Comparison of ENCODE assay signal across 33 cellular contexts in genomic region chr14:47536341-47536740, GRCh38.
"Had no signal": no experiment of that assay in that cellular context is flagged by ENCODE, and none has a peak within 500 bp of the region (broad histone marks: within the 10 kb centered on the region; RNA-seq: fewer than 3 reads in every experiment).

No MANE protein-coding gene starts in this region.

- H3K27me3 Mint-ChIP-seq: activated CD4-positive, alpha-beta memory T cell treated with anti-CD3 and anti-CD28 coated beads for 36 hours; activated CD4-positive, alpha-beta T cell treated with anti-CD3 and anti-CD28 coated beads for 36 hours; activated CD4-positive, alpha-beta T cell treated with anti-CD3 and anti-CD28 coated beads, Interleukin-2, amount 10 ng/mL, durations not matched to agents 24 days and 14 days; activated CD8-positive, alpha-beta memory T cell treated with anti-CD3 and anti-CD28 coated beads, Interleukin-2, amount 10 ng/mL, durations not matched to agents 7 days and 5 days; activated naive CD4-positive, alpha-beta T cell treated with anti-CD3 and anti-CD28 coated beads, Interleukin-2, amount 10 ng/mL, durations not matched to agents 7 days and 5 days; activated naive CD8-positive, alpha-beta T cell treated with anti-CD3 and anti-CD28 coated beads, Interleukin-2, amount 10 ng/mL, durations not matched to agents 7 days and 5 days; brain; central memory CD8-positive, alpha-beta T cell; dendritic cell treated with granulocyte-macrophage colony-stimulating factor and Interleukin-4, amounts not matched to agents 40 ng/mL and 50 ng/mL, for 4 days; T-helper 17 cell had no signal

- H3K27me3 ChIP-seq: ascending aorta, breast epithelium, cardiac muscle cell, dorsolateral prefrontal cortex had no signal

- H3K27ac Mint-ChIP-seq: activated CD4-positive, alpha-beta memory T cell treated with anti-CD3 and anti-CD28 coated beads for 36 hours; activated CD4-positive, alpha-beta T cell treated with anti-CD3 and anti-CD28 coated beads for 36 hours; activated CD4-positive, alpha-beta T cell treated with anti-CD3 and anti-CD28 coated beads, Interleukin-2, amount 10 ng/mL, durations not matched to agents 24 days and 14 days; activated CD8-positive, alpha-beta memory T cell treated with anti-CD3 and anti-CD28 coated beads, Interleukin-2, amount 10 ng/mL, durations not matched to agents 7 days and 5 days; activated CD8-positive, alpha-beta T cell treated with anti-CD3 and anti-CD28 coated beads, Interleukin-2, amount 10 ng/mL, durations not matched to agents 7 days and 5 days; activated naive CD4-positive, alpha-beta T cell treated with anti-CD3 and anti-CD28 coated beads, Interleukin-2, amount 10 ng/mL, durations not matched to agents 7 days and 5 days; activated naive CD4-positive, alpha-beta T cell treated with anti-CD3 and anti-CD28 coated beads, Interleukin-2, amount 50 U/mL, for 72 hours; activated naive CD8-positive, alpha-beta T cell treated with anti-CD3 and anti-CD28 coated beads, Interleukin-2, amount 10 ng/mL, durations not matched to agents 7 days and 5 days; activated T-helper 1 cell treated with anti-CD3 and anti-CD28 coated beads, Interleukin-12 subunit alpha, Interleukin-12 subunit beta, Interleukin-2, Interleukin-4 antibody, amounts not matched to agents 30 ng/mL and 10 ng/mL and 1 ng/mL, durations not matched to agents 14 hours and 24 hours and 36 hours; activated T-helper 2 cell treated with anti-CD3 and anti-CD28 coated beads, Interferon-gamma antibody, Interleukin-2, Interleukin-4, amounts not matched to agents 10 μg/mL and 5 μg/mL and 100 μg/mL, durations not matched to agents 14 hours and 24 hours and 36 hours; dendritic cell treated with granulocyte-macrophage colony-stimulating factor and Interleukin-4, amounts not matched to agents 40 ng/mL and 50 ng/mL, for 4 days; endodermal cell; T-helper 17 cell; T-helper 2 cell treated with Interferon-gamma antibody and Interleukin-4, amounts not matched to agents 5 μg/mL and 100 μg/mL, for 36 hours had no signal

- ATAC-seq: activated CD4-positive, alpha-beta T cell treated with anti-CD3 and anti-CD28 coated beads for 36 hours; activated CD8-positive, alpha-beta memory T cell treated with anti-CD3 and anti-CD28 coated beads, Interleukin-2, amount 10 ng/mL, durations not matched to agents 7 days and 5 days; activated CD8-positive, alpha-beta T cell treated with anti-CD3 and anti-CD28 coated beads, Interleukin-2, amount 10 ng/mL, durations not matched to agents 7 days and 5 days; activated naive CD4-positive, alpha-beta T cell treated with anti-CD3 and anti-CD28 coated beads, Interleukin-2, amount 50 U/mL, for 72 hours; esophagus mucosa; T-helper 17 cell had no signal

- H3K4me1 Mint-ChIP-seq: activated CD4-positive, alpha-beta T cell treated with anti-CD3 and anti-CD28 coated beads for 36 hours; activated CD4-positive, alpha-beta T cell treated with anti-CD3 and anti-CD28 coated beads, Interleukin-2, amount 10 ng/mL, durations not matched to agents 24 days and 14 days; activated CD8-positive, alpha-beta memory T cell treated with anti-CD3 and anti-CD28 coated beads, Interleukin-2, amount 10 ng/mL, durations not matched to agents 7 days and 5 days; activated naive CD4-positive, alpha-beta T cell treated with anti-CD3 and anti-CD28 coated beads, Interleukin-2, amount 10 ng/mL, durations not matched to agents 7 days and 5 days; activated naive CD8-positive, alpha-beta T cell treated with anti-CD3 and anti-CD28 coated beads, Interleukin-2, amount 10 ng/mL, durations not matched to agents 7 days and 5 days; central memory CD8-positive, alpha-beta T cell; T-helper 17 cell had no signal

- H3K27ac ChIP-seq: ascending aorta, breast epithelium, cardiac muscle cell, coronary artery, dorsolateral prefrontal cortex, WERI-Rb-1 had no signal

- H3K4me3 ChIP-seq: ascending aorta, breast epithelium, cardiac muscle cell, coronary artery, dorsolateral prefrontal cortex had no signal

- DNase-seq: activated CD4-positive, alpha-beta memory T cell treated with anti-CD3 and anti-CD28 coated beads for 36 hours; activated CD4-positive, alpha-beta T cell treated with anti-CD3 and anti-CD28 coated beads for 36 hours; activated CD4-positive, alpha-beta T cell treated with anti-CD3 and anti-CD28 coated beads, Interleukin-2, amount 10 ng/mL, durations not matched to agents 24 days and 14 days; activated CD4-positive, CD25-positive, alpha-beta regulatory T cell; activated CD4-positive, CD25-positive, alpha-beta regulatory T cell treated with anti-CD3 and anti-CD28 coated beads, Interleukin-2, amount 50 U/mL, for 72 hours; activated CD8-positive, alpha-beta memory T cell treated with anti-CD3 and anti-CD28 coated beads, Interleukin-2, amount 10 ng/mL, durations not matched to agents 7 days and 5 days; activated CD8-positive, alpha-beta memory T cell treated with anti-CD3 and anti-CD28 coated beads, Interleukin-2, amount 50 U/mL, for 4 hours; activated CD8-positive, alpha-beta T cell treated with anti-CD3 and anti-CD28 coated beads, Interleukin-2, amount 10 ng/mL, durations not matched to agents 7 days and 5 days; activated effector memory CD4-positive, alpha-beta T cell treated with anti-CD3 and anti-CD28 coated beads, Interleukin-2, amount 50 U/mL, for 16 hours; activated naive CD4-positive, alpha-beta T cell treated with anti-CD3 and anti-CD28 coated beads, Interleukin-2, amount 10 ng/mL, durations not matched to agents 7 days and 5 days; activated naive CD8-positive, alpha-beta T cell treated with anti-CD3 and anti-CD28 coated beads, Interleukin-2, amount 10 ng/mL, durations not matched to agents 7 days and 5 days; activated T-cell treated with anti-CD3 and anti-CD28 coated beads, Interleukin-2, amount 50 U/mL, for 1 hour; activated T-cell treated with anti-CD3 and anti-CD28 coated beads, Interleukin-2, amount 50 U/mL, for 48 hours; dorsolateral prefrontal cortex; effector memory CD4-positive, alpha-beta T cell; endodermal cell; foreskin fibroblast; head of caudate nucleus; T-helper 17 cell; T1000; WERI-Rb-1 had no signal

- H3K9me3 Mint-ChIP-seq: activated CD4-positive, alpha-beta T cell treated with anti-CD3 and anti-CD28 coated beads, Interleukin-2, amount 10 ng/mL, durations not matched to agents 24 days and 14 days; activated naive CD4-positive, alpha-beta T cell treated with anti-CD3 and anti-CD28 coated beads, Interleukin-2, amount 10 ng/mL, durations not matched to agents 7 days and 5 days; dendritic cell treated with granulocyte-macrophage colony-stimulating factor and Interleukin-4, amounts not matched to agents 40 ng/mL and 50 ng/mL, for 4 days; endodermal cell had no signal

- H3K4me1 ChIP-seq: ascending aorta, breast epithelium had no signal

- H3K36me3 Mint-ChIP-seq: activated CD4-positive, alpha-beta memory T cell treated with anti-CD3 and anti-CD28 coated beads for 36 hours; activated CD8-positive, alpha-beta memory T cell treated with anti-CD3 and anti-CD28 coated beads, Interleukin-2, amount 10 ng/mL, durations not matched to agents 7 days and 5 days; activated naive CD4-positive, alpha-beta T cell treated with anti-CD3 and anti-CD28 coated beads, Interleukin-2, amount 10 ng/mL, durations not matched to agents 7 days and 5 days; activated naive CD4-positive, alpha-beta T cell treated with anti-CD3 and anti-CD28 coated beads, Interleukin-2, amount 50 U/mL, for 72 hours; activated naive CD8-positive, alpha-beta T cell treated with anti-CD3 and anti-CD28 coated beads, Interleukin-2, amount 10 ng/mL, durations not matched to agents 7 days and 5 days; brain had no signal

- H3K4me3 Mint-ChIP-seq: activated CD4-positive, alpha-beta memory T cell treated with anti-CD3 and anti-CD28 coated beads for 36 hours; activated CD4-positive, alpha-beta T cell treated with anti-CD3 and anti-CD28 coated beads for 36 hours; activated CD4-positive, alpha-beta T cell treated with anti-CD3 and anti-CD28 coated beads, Interleukin-2, amount 10 ng/mL, durations not matched to agents 24 days and 14 days; activated CD8-positive, alpha-beta memory T cell treated with anti-CD3 and anti-CD28 coated beads, Interleukin-2, amount 10 ng/mL, durations not matched to agents 7 days and 5 days; activated CD8-positive, alpha-beta T cell treated with anti-CD3 and anti-CD28 coated beads, Interleukin-2, amount 10 ng/mL, durations not matched to agents 7 days and 5 days; activated naive CD4-positive, alpha-beta T cell treated with anti-CD3 and anti-CD28 coated beads, Interleukin-2, amount 10 ng/mL, durations not matched to agents 7 days and 5 days; activated naive CD8-positive, alpha-beta T cell treated with anti-CD3 and anti-CD28 coated beads, Interleukin-2, amount 10 ng/mL, durations not matched to agents 7 days and 5 days; activated T-helper 1 cell treated with anti-CD3 and anti-CD28 coated beads, Interleukin-12 subunit alpha, Interleukin-12 subunit beta, Interleukin-2, Interleukin-4 antibody, amounts not matched to agents 30 ng/mL and 10 ng/mL and 1 ng/mL, durations not matched to agents 14 hours and 24 hours and 36 hours; central memory CD8-positive, alpha-beta T cell; dendritic cell treated with granulocyte-macrophage colony-stimulating factor and Interleukin-4, amounts not matched to agents 40 ng/mL and 50 ng/mL, for 4 days; endodermal cell; T-helper 17 cell; T-helper 2 cell treated with Interferon-gamma antibody and Interleukin-4, amounts not matched to agents 5 μg/mL and 100 μg/mL, for 36 hours had no signal

- H3K36me3 ChIP-seq: ascending aorta, breast epithelium, cardiac muscle cell, WERI-Rb-1 had no signal
